ENCODE assay signal across 6 cellular contexts in the genomic region with DNA sequence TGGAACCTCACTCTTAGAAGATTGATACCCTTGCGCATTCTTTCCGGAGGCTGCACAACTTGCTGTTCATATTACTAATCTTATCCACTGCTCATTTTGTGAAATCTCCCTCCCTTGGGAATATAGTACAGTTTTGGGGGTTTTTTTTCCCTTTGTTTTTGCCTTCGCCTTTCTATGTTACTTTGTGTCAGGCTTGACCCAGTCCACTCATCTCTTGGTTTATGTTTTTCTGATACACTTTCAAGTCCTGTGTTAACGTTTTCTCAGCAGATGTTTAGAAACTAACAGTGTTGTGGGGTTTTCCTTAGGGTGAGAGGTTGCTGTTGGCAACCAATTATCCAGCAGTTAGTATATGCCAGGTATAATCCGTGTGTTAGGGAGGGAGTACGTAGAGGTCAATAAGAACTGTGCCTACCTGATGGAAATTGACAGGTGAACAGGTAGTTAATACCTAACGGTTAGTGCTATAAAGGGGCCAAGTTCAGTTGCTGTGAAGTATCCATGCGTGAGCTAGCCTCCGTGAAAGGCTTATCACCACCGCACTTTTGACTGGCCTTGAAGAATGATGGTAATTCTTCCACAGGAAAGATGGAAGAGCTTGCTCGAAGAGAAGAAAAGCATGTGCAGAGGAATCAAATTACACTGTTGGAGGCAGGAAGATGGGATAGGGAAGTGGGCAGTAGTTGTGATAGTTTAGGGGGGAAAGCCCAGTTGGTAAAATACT. TPM values are rescaled to one million over a fixed set of nuclear protein-coding genes. Genes with fewer than 3 reads are reported as not detected.
DNase-seq lines count a peak whose midpoint lies in the region; ATAC-seq lines count a peak whose summit lies in the region.

No MANE protein-coding gene starts in this region.

- ATAC-seq in aorta (ENCODE audit: low FRiP score): no peak

- H3K4me1 ChIP-seq in iPS-15b (ENCODE audit: control insufficient read depth, insufficient read depth, low read length) (peaks cover 18% of the 10 kb centered on the region), aorta (ENCODE audit: control insufficient read depth in 1 of 2, insufficient read depth in 2 of 2, low read length in 2 of 2) (no peaks in the 10 kb centered on the region)

- DNase-seq in H4 (ENCODE audit: low spot score) (peak; percentile 12), SK-MEL-5 (ENCODE audit: low read depth, low spot score) (peak; percentile 14), aorta (no peak), NCI-H446 treated with DMSO at 0.1 percent for 48 hours (lab: John Stamatoyannopoulos, UW) (no peak)
- DNase-seq in stimulated activated CD4-positive, alpha-beta T cell treated with anti-CD3 and anti-CD28 coated beads, Interleukin-2, amount 100 ng/mL, for 48 hours: no peak

- no peaks in the 10 kb centered on the region for H3K9me3 ChIP-seq in iPS-15b (ENCODE audit: control insufficient read depth, insufficient read depth, low read length)
- no peaks in the 10 kb centered on the region for H3K9me3 ChIP-seq in aorta (ENCODE audit: control insufficient read depth, low read length)

- peaks cover 3% of the 10 kb centered on the region for H3K36me3 ChIP-seq in iPS-15b (ENCODE audit: control insufficient read depth, insufficient read depth, low read length)
- no peaks in the 10 kb centered on the region for H3K36me3 ChIP-seq in aorta (ENCODE audit: control insufficient read depth in 1 of 2, insufficient read depth in 2 of 2, low read length in 1 of 2)

- intact Hi-C loops in aorta (cut with DNase I): loop anchor here in 1 of 2 donors (5.0 to 10.0 kb wide), 2 partner anchors 1652 to 1729 kb away; no protein-coding TSS in a partner anchor

- peak overlapping the region; percentile 73 for H3K9ac ChIP-seq in iPS-15b (ENCODE audit: low read depth, low read length)

- 2 to 3% methylated on average over 11 of the region's 11 CpGs for WGBS in aorta, 2 donors

- H3K4me3 ChIP-seq in iPS-15b (ENCODE audit: low read depth, low read length): peak overlapping the region; percentile 95
- H3K4me3 ChIP-seq in aorta (ENCODE audit: low read length in 2 of 2): peak overlapping the region; percentile 32 to 50

- in situ Hi-C loops in SK-MEL-5 (cut with HindIII; ENCODE audit: low pct_unique_long_range_greater_than_20kb, low sequenced_read_pairs): no loop called here

- H3K27ac ChIP-seq in aorta (ENCODE audit: low read depth in 1 of 2, low read length in 2 of 2): peak overlapping the region; percentile 75 to 88

- H3K27me3 ChIP-seq in iPS-15b (ENCODE audit: control insufficient read depth, insufficient read depth, low read length) (no peaks in the 10 kb centered on the region), aorta (ENCODE audit: control insufficient read depth in 1 of 2, insufficient read depth in 2 of 2, low read length in 1 of 2) (no peaks in the 10 kb centered on the region)

RNA-seq across cellular contexts. Expression of a gene that starts 1.4 kb away (rescaled TPM):
- 14.0 and 21.6 TPM in 2 replicates for total RNA-seq in H4 (2014; rRNA removed; shearing (Covaris generic))
- total RNA-seq in SK-MEL-5 (2014; rRNA removed; shearing (Covaris generic)): 10.6 and 11.6 TPM in 2 replicates
- 15.7 and 21.0 TPM in 2 replicates for polyA plus RNA-seq in SK-MEL-5 (2015; cell fraction: cytosol; rRNA removed)
- polyA plus RNA-seq in SK-MEL-5 (2015; cell fraction: nucleus; rRNA removed): 39.5 and 40.8 TPM in 2 replicates
- 10 to 100 TPM; 13.3 to 18.6 TPM for total RNA-seq in aorta
- polyA plus RNA-seq in aorta: 1 to 10 TPM; 5.6 to 6.7 TPM

RNA-seq across cellular contexts. Expression of a gene that starts 2.0 kb away (rescaled TPM):
- 18.9 and 24.6 TPM in 2 replicates for total RNA-seq in H4 (2014; rRNA removed; shearing (Covaris generic))
- total RNA-seq in SK-MEL-5 (2014; rRNA removed; shearing (Covaris generic)): 20.2 and 23.4 TPM in 2 replicates
- polyA plus RNA-seq in SK-MEL-5 (2015; cell fraction: cytosol; rRNA removed): 24.7 and 27.7 TPM in 2 replicates
- 18.4 and 22.1 TPM in 2 replicates for polyA plus RNA-seq in SK-MEL-5 (2015; cell fraction: nucleus; rRNA removed)
- total RNA-seq in aorta: 10 to 100 TPM; 11.3 to 15.0 TPM
- 10 to 100 TPM; 21.7 to 38.1 TPM for polyA plus RNA-seq in aorta

RNA-seq across cellular contexts. Expression of a gene that starts 21.1 kb away (rescaled TPM):
- not detected in 2 replicates for total RNA-seq in H4 (2014; rRNA removed; shearing (Covaris generic))
- not detected in 2 replicates for total RNA-seq in SK-MEL-5 (2014; rRNA removed; shearing (Covaris generic))
- polyA plus RNA-seq in SK-MEL-5 (2015; cell fraction: cytosol; rRNA removed): not detected in 2 replicates
- not detected in 2 replicates for polyA plus RNA-seq in SK-MEL-5 (2015; cell fraction: nucleus; rRNA removed)
- total RNA-seq in aorta: not detected
- not detected for polyA plus RNA-seq in aorta

RNA-seq across cellular contexts. Expression of a gene that starts 31.9 kb away (rescaled TPM):
- not detected in 2 replicates for total RNA-seq in H4 (2014; rRNA removed; shearing (Covaris generic))
- not detected in 2 replicates for total RNA-seq in SK-MEL-5 (2014; rRNA removed; shearing (Covaris generic))
- not detected in 2 replicates for polyA plus RNA-seq in SK-MEL-5 (2015; cell fraction: cytosol; rRNA removed)
- not detected in 2 replicates for polyA plus RNA-seq in SK-MEL-5 (2015; cell fraction: nucleus; rRNA removed)
- total RNA-seq in aorta: not detected
- not detected for polyA plus RNA-seq in aorta

RNA-seq across cellular contexts. Expression of a gene that starts 35.1 kb away (rescaled TPM):
- 0.25 and 0.27 TPM in 2 replicates for total RNA-seq in H4 (2014; rRNA removed; shearing (Covaris generic))
- total RNA-seq in SK-MEL-5 (2014; rRNA removed; shearing (Covaris generic)): 0.08 and 0.16 TPM in 2 replicates
- polyA plus RNA-seq in SK-MEL-5 (2015; cell fraction: cytosol; rRNA removed): 0.23 TPM in 1 of 2 replicates, not detected in the other
- 0.95 and 2.4 TPM in 2 replicates for polyA plus RNA-seq in SK-MEL-5 (2015; cell fraction: nucleus; rRNA removed)
- total RNA-seq in aorta: 1 to 10 TPM in 1 of 2 donors, under 1 TPM in 1; 0.75 to 1.4 TPM
- 1 to 10 TPM in 1 of 2 donors, under 1 TPM in 1; 0.72 to 1.3 TPM for polyA plus RNA-seq in aorta

Comparison
In these comparisons a context has a peak if more than half of its experiments do, and no peak if none do; other contexts are left out.
1. DNase-seq: peak in H4 (single experiment) and SK-MEL-5 (single experiment); none in aorta (0 of 2), NCI-H446 treated with DMSO at 0.1 percent for 48 hours (single experiment) and stimulated activated CD4-positive, alpha-beta T cell treated with anti-CD3 and anti-CD28 coated beads, Interleukin-2, amount 100 ng/mL, for 48 hours (0 of 2).